ENCODE assay signal across 15 cellular contexts in the genomic region with DNA sequence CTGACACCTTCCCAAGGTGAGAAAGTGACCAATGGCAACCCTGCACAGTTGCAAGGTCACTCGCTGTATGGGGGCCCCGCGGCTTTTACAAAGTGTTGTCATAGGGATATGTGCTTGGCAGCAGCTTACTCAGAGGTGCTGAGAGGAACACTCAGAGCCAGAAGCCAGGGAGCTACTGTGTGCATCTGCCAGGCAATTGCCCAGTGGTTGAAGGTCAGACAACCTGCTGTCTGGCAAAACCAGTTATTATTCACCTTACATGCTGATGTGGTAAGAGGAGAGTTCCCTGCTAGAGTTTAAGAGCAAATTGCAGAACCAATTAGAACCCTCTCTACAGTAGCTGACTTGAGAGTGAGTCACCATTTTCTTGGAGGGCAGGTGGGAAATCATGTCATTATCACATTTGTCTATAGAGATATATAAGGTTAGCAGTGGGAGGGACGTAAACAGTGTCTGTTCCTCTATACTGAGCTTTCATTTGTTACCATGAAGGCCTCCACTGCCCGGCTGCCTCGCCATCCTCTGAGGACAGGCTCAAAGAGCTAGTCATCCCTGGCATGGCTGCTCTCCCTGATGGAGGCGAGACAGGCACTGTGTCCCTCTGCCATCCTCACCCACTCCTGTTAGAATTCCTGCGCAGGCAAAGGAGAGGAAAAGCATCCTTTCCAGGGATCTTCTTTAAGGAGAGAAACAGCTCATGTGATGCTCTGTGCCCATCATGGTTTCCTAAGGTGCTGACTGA.
DNase-seq lines count a peak whose midpoint lies in the region; ATAC-seq, FAIRE-seq and TF ChIP-seq lines count a peak whose summit lies in the region.
"Had no signal": no experiment of that assay in that cellular context is flagged by ENCODE, and none has a peak within 500 bp of the region (broad histone marks: within the 10 kb centered on the region; RNA-seq: fewer than 3 reads in every experiment).

No MANE protein-coding gene starts in this region.

- no peaks in the 10 kb centered on the region for H3K27me3 Mint-ChIP-seq in CD4-positive, alpha-beta memory T cell
- H3K27me3 Mint-ChIP-seq: CD4-positive, alpha-beta T cell had no signal

- in situ Hi-C loops in astrocyte of the cerebellum (cut with HindIII; ENCODE audit: low sequenced_read_pairs), result no loop called here

- peak; percentile 21 for DNase-seq in H54 (ENCODE audit: insufficient read length, low spot score)
- peak; percentile 16 for DNase-seq in LHCN-M2 (ENCODE audit: low read depth)
- peak; percentile 12 for DNase-seq in astrocyte of the cerebellum (ENCODE audit: low read depth)
- peak; percentile 73 for DNase-seq in kidney tubule cell (ENCODE audit: low spot score)
- no peak for DNase-seq in NCI-H187 (lab: John Stamatoyannopoulos, UW)
- DNase-seq in CD4-positive, alpha-beta memory T cell, result no peak
- DNase-seq: CD4-positive, alpha-beta T cell; lower lobe of right lung; NCI-H446 treated with DMSO at 0.1 percent for 48 hours; nephron progenitor cell; Peyer's patch had no signal

- H3K4me3 ChIP-seq in astrocyte of the cerebellum (ENCODE audit: low read depth, low read length), result no peak overlapping the region
- H3K4me3 ChIP-seq in CD4-positive, alpha-beta memory T cell (ENCODE audit: low read length in 2 of 2), result no peak overlapping the region
- H3K4me3 ChIP-seq: lower lobe of right lung, Peyer's patch, skin epidermis had no signal

- FAIRE-seq in H54 (lab: Jason Lieb, UNC), result no peak
- FAIRE-seq: endometrium, GM18507 had no signal

- no peaks in the 10 kb centered on the region for H3K27me3 ChIP-seq in CD4-positive, alpha-beta memory T cell (ENCODE audit: insufficient read depth, low read length)
- H3K27me3 ChIP-seq: Peyer's patch had no signal

- no peaks in the 10 kb centered on the region for H3K9me3 ChIP-seq in CD4-positive, alpha-beta memory T cell (ENCODE audit: control insufficient read depth in 1 of 2, low read length in 2 of 2)
- H3K9me3 ChIP-seq: lower lobe of right lung, Peyer's patch had no signal

- H3K36me3 Mint-ChIP-seq in CD4-positive, alpha-beta memory T cell, result peaks cover 47 to 59% of the 10 kb centered on the region in 2 donors

- no peak for TF ChIP-seq POLR2A in H54 (IDR thresholded peaks at IDR 0.05; ENCODE audit: low read depth, low read length)

- no peaks in the 10 kb centered on the region for H3K9me3 Mint-ChIP-seq in CD4-positive, alpha-beta memory T cell
- H3K9me3 Mint-ChIP-seq: CD4-positive, alpha-beta T cell; nephron progenitor cell had no signal

- H3K27ac ChIP-seq in CD4-positive, alpha-beta memory T cell (ENCODE audit: low read depth, low read length), result no peak overlapping the region
- H3K27ac ChIP-seq: lower lobe of right lung, Peyer's patch, skin epidermis had no signal

- no peak for ATAC-seq in HG03521 (IDR thresholded peaks at IDR 0.05; ENCODE audit: unreplicated experiment)
- ATAC-seq: lower lobe of right lung had no signal

- H3K4me1 Mint-ChIP-seq in CD4-positive, alpha-beta memory T cell, result peaks cover 0 to 5% (median 2%) of the 10 kb centered on the region in 4 donors
- H3K4me1 Mint-ChIP-seq: nephron progenitor cell had no signal

- CTCF ChIA-PET in CD4-positive, alpha-beta memory T cell (lab: Charles Lee; ENCODE audit: partially characterized antibody), result no interaction called here

- no peaks in the 10 kb centered on the region for H3K4me1 ChIP-seq in CD4-positive, alpha-beta memory T cell (ENCODE audit: insufficient read depth, low read length)
- H3K4me1 ChIP-seq: lower lobe of right lung, Peyer's patch had no signal

- peak overlapping the region in 2 of 7 donors; percentile 66 to 80 for H3K27ac Mint-ChIP-seq in CD4-positive, alpha-beta memory T cell
- H3K27ac Mint-ChIP-seq: CD4-positive, alpha-beta T cell; nephron progenitor cell had no signal

- no peak overlapping the region for H3K4me3 Mint-ChIP-seq in CD4-positive, alpha-beta memory T cell
- H3K4me3 Mint-ChIP-seq: CD4-positive, alpha-beta T cell; nephron progenitor cell had no signal

- POLR2A ChIA-PET in CD4-positive, alpha-beta memory T cell (lab: Charles Lee; ENCODE audit: partially characterized antibody), result no interaction called here

- intact Hi-C loops in CD4-positive, alpha-beta memory T cell (cut with micrococcal nuclease), result no loop called here

- TF ChIP-seq CTCF in astrocyte of the cerebellum (IDR thresholded peaks at IDR 0.05; ENCODE audit: low read depth, low read length, missing control alignments), result no peak

- peaks cover 1% of the 10 kb centered on the region for H3K36me3 ChIP-seq in CD4-positive, alpha-beta memory T cell (ENCODE audit: insufficient read depth, low read length)

Comparison
In these comparisons a context has a peak if more than half of its experiments do, and no peak if none do; other contexts are left out.
1. DNase-seq: peak in H54 (single experiment), LHCN-M2 (single experiment), astrocyte of the cerebellum (single experiment) and kidney tubule cell (single experiment); none in NCI-H187 (0 of 2) and CD4-positive, alpha-beta memory T cell (0 of 5).